In genomic region chr6:17884501-17885039, GRCh38 we compare ENCODE assay signal across 8 cellular contexts.
A peak's percentile ranks its signal among the peaks of the same experiment; 100 is the strongest.
DNase-seq lines count a peak whose midpoint lies in the region; ATAC-seq and TF ChIP-seq lines count a peak whose summit lies in the region.

No MANE protein-coding gene starts in this region.

- ATAC-seq in GM19324 (IDR thresholded peaks at IDR 0.05; ENCODE audit: low FRiP score, unreplicated experiment) (peak; percentile 72), HG03135 (IDR thresholded peaks at IDR 0.05; ENCODE audit: unreplicated experiment) (peak; percentile 90)
- ATAC-seq in stimulated activated memory B cell treated with anti-CD40 and anti-IgM and Interleukin-4, amounts not matched to agents 10 μg/mL and 1 μg/mL and 100 μg/mL, for 72 hours = peak; percentile 89

- peaks cover 36% of the 10 kb centered on the region for H3K4me1 ChIP-seq in ACC112 (ENCODE audit: control insufficient read depth, insufficient read depth, low read length, unreplicated experiment)

- POLR2A ChIA-PET in RWPE1 (lab: Yijun Ruan, JAX; ENCODE audit: low non-redundant PET) = no interaction called here

- peak overlapping the region; percentile 19 for H3K4me3 ChIP-seq in ACC112 (ENCODE audit: low read depth, low read length)

- no peak for TF ChIP-seq CTCF in RWPE1 (conservative IDR thresholded peaks at IDR 0.05; ENCODE audit: low read depth)

- H3K27ac ChIP-seq in ACC112 (ENCODE audit: low read depth, low read length) (peak overlapping the region; percentile 46), RWPE1 (no peak overlapping the region)

- DNase-seq in RWPE1 (ENCODE audit: low spot score) (no peak), NCI-H2196 treated with DMSO at 0.1 percent for 48 hours (lab: John Stamatoyannopoulos, UW; ENCODE audit: unreplicated experiment) (no peak), NCI-H2227 (lab: John Stamatoyannopoulos, UW; ENCODE audit: unreplicated experiment) (no peak)

- H3K4me1 Mint-ChIP-seq in activated naive CD8-positive, alpha-beta T cell (ENCODE audit: low read depth) = peaks cover 18% of the 10 kb centered on the region
- peaks cover 34% of the 10 kb centered on the region for H3K4me1 Mint-ChIP-seq in stimulated activated memory B cell treated with anti-CD40 and anti-IgM and Interleukin-4, amounts not matched to agents 10 μg/mL and 1 μg/mL and 100 μg/mL, for 72 hours

- peaks cover 10% of the 10 kb centered on the region for H3K27me3 Mint-ChIP-seq in activated naive CD8-positive, alpha-beta T cell
- H3K27me3 Mint-ChIP-seq in stimulated activated memory B cell treated with anti-CD40 and anti-IgM and Interleukin-4, amounts not matched to agents 10 μg/mL and 1 μg/mL and 100 μg/mL, for 72 hours = no peaks in the 10 kb centered on the region

- H3K36me3 ChIP-seq in ACC112 (ENCODE audit: insufficient read depth, low read length) = no peaks in the 10 kb centered on the region

- H3K36me3 Mint-ChIP-seq in activated naive CD8-positive, alpha-beta T cell = no peaks in the 10 kb centered on the region
- no peaks in the 10 kb centered on the region for H3K36me3 Mint-ChIP-seq in stimulated activated memory B cell treated with anti-CD40 and anti-IgM and Interleukin-4, amounts not matched to agents 10 μg/mL and 1 μg/mL and 100 μg/mL, for 72 hours

- H3K27me3 ChIP-seq in ACC112 (ENCODE audit: insufficient read depth, low read length) = no peaks in the 10 kb centered on the region

- H3K27ac Mint-ChIP-seq in activated naive CD8-positive, alpha-beta T cell = peak overlapping the region; percentile 65
- H3K27ac Mint-ChIP-seq in stimulated activated memory B cell treated with anti-CD40 and anti-IgM and Interleukin-4, amounts not matched to agents 10 μg/mL and 1 μg/mL and 100 μg/mL, for 72 hours = peak overlapping the region; percentile 80

- H3K9me3 Mint-ChIP-seq in activated naive CD8-positive, alpha-beta T cell (ENCODE audit: low read depth) = no peaks in the 10 kb centered on the region
- H3K9me3 Mint-ChIP-seq in stimulated activated memory B cell treated with anti-CD40 and anti-IgM and Interleukin-4, amounts not matched to agents 10 μg/mL and 1 μg/mL and 100 μg/mL, for 72 hours = no peaks in the 10 kb centered on the region

- CTCF ChIA-PET in RWPE1 (lab: Yijun Ruan, JAX) = no interaction called here

- H2AFZ ChIP-seq in ACC112 (ENCODE audit: low read length, unreplicated experiment) = no peak overlapping the region

- peaks cover 4% of the 10 kb centered on the region for H3K79me2 ChIP-seq in ACC112 (ENCODE audit: control insufficient read depth, insufficient read depth, low read length, unreplicated experiment)

- H3K4me3 Mint-ChIP-seq in activated naive CD8-positive, alpha-beta T cell = peak overlapping the region; percentile 48
- H3K4me3 Mint-ChIP-seq in stimulated activated memory B cell treated with anti-CD40 and anti-IgM and Interleukin-4, amounts not matched to agents 10 μg/mL and 1 μg/mL and 100 μg/mL, for 72 hours = peak overlapping the region; percentile 72
